Comparison of ENCODE assay signal across 8 cellular contexts in genomic region chr5:108238461-108238860, GRCh38.
"Had no signal": no experiment of that assay in that cellular context is flagged by ENCODE, and none has a peak within 500 bp of the region (broad histone marks: within the 10 kb centered on the region; RNA-seq: fewer than 3 reads in every experiment).

No MANE protein-coding gene starts in this region.

- H3K9ac ChIP-seq: GM23248 had no signal

- H3K4me3 ChIP-seq: GM23248, HAP-1 had no signal

- H3K4me3 Mint-ChIP-seq: HFFc6, IgD-negative memory B cell had no signal

- H3K27ac ChIP-seq: GM23248, HL-60 had no signal

- H3K9me3 Mint-ChIP-seq: HFFc6 had no signal

- H3K27ac Mint-ChIP-seq: HFFc6, IgD-negative memory B cell had no signal

- H3K36me3 ChIP-seq: HAP-1 had no signal

- H3K9me3 ChIP-seq: HAP-1 had no signal

- H2AFZ ChIP-seq: GM23248 had no signal

- H3K27me3 Mint-ChIP-seq: IgD-negative memory B cell had no signal

- H3K4me1 Mint-ChIP-seq: IgD-negative memory B cell had no signal

- H3K4me1 ChIP-seq: HAP-1 had no signal

- ATAC-seq: HepG2 had no signal

- DNase-seq: GM23248, GOT3, H7, HFFc6 had no signal
